ENCODE assay signal across 9 cellular contexts in the genomic region with DNA sequence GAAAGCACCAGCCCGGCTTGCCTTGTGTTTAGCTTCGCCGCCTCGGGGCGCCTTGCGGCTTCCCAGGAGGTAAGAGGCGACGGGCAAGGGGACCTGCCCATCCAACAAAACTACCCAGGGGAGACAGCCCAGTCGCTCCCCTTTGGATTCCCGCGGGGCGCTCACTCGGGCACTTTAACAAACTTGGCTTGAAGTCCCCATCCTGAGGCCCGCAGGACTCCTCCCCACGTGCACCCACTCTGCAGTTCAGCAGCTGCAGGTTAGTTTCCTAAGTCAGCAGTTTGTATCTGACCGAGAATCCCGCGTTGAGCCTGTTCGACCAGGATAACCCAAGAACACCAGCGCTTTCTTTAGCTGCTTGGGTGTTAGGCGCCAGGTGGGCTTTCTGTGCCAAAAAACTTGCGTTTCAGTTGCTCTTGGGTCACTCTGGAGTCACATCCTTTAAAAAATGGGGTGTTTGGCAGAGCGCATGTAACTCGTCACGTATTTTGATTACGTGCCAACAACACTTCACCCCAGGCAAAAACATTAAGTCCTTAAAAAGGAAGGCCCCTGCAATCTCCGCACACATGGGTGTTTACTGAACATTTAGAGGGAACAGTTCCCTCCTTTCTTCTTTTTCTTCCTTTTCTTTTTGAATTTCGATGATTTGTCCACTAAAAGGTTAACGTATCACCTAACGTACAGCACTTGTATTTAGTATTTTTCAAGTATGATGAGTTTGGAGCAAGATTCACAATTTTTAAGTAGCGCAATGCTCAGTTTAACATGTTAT. TPM values are rescaled to one million over a fixed set of nuclear protein-coding genes. Genes with fewer than 3 reads are reported as not detected.
DNase-seq lines count a peak whose midpoint lies in the region; ATAC-seq, FAIRE-seq and TF ChIP-seq lines count a peak whose summit lies in the region.
"Had no signal": no experiment of that assay in that cellular context is flagged by ENCODE, and none has a peak within 500 bp of the region (broad histone marks: within the 10 kb centered on the region; RNA-seq: fewer than 3 reads in every experiment).

No MANE protein-coding gene starts in this region.

- H3K27me3 ChIP-seq in CD4-positive, alpha-beta T cell (ENCODE audit: control insufficient read depth, insufficient read depth, low read length) = peaks cover 52% of the 10 kb centered on the region
- H3K27me3 ChIP-seq in iPS-18a (ENCODE audit: control insufficient read depth, insufficient read depth, low read length) (peaks cover 37% of the 10 kb centered on the region), subcutaneous abdominal adipose tissue (ENCODE audit: control insufficient read depth in 5 of 5, insufficient read depth in 4 of 5, low read length in 5 of 5) (peaks cover 16 to 31% (median 21%) of the 10 kb centered on the region in 5 donors)
- H3K27me3 ChIP-seq: adrenal gland had no signal

- no peak for DNase-seq in CD4-positive, alpha-beta T cell
- no peak for DNase-seq in activated T-cell treated with anti-CD3 and anti-CD28 coated beads, Interleukin-2, amount 50 U/mL, for 72 hours
- no peak for DNase-seq in frontal cortex (ENCODE audit: low spot score in 2 of 2)
- DNase-seq in NCI-H128 (lab: John Stamatoyannopoulos, UW; ENCODE audit: unreplicated experiment) = no peak
- no peak for DNase-seq in GDM1 (lab: John Stamatoyannopoulos, UW)

- peaks cover 11% of the 10 kb centered on the region for H3K4me1 Mint-ChIP-seq in CD4-positive, alpha-beta T cell (ENCODE audit: low read depth)
- H3K4me1 Mint-ChIP-seq in activated T-cell treated with anti-CD3 and anti-CD28 coated beads, Interleukin-2, amount 50 U/mL, for 72 hours (ENCODE audit: low read depth) = peaks cover 15% of the 10 kb centered on the region

- H3K27ac Mint-ChIP-seq in CD4-positive, alpha-beta T cell = no peak overlapping the region
- no peak overlapping the region for H3K27ac Mint-ChIP-seq in activated T-cell treated with anti-CD3 and anti-CD28 coated beads, Interleukin-2, amount 50 U/mL, for 72 hours

- no peak for TF ChIP-seq CTCF in CD4-positive, alpha-beta T cell (IDR thresholded peaks at IDR 0.05)

- no peaks in the 10 kb centered on the region for H3K9me3 Mint-ChIP-seq in CD4-positive, alpha-beta T cell
- no peaks in the 10 kb centered on the region for H3K9me3 Mint-ChIP-seq in activated T-cell treated with anti-CD3 and anti-CD28 coated beads, Interleukin-2, amount 50 U/mL, for 72 hours

- no peak for FAIRE-seq in frontal cortex (lab: Jason Lieb, UNC)

- no peaks in the 10 kb centered on the region for H3K9me3 ChIP-seq in CD4-positive, alpha-beta T cell (ENCODE audit: control insufficient read depth, low read length)
- H3K9me3 ChIP-seq in iPS-18a (ENCODE audit: control insufficient read depth, low read depth, low read length) (no peaks in the 10 kb centered on the region), subcutaneous abdominal adipose tissue (ENCODE audit: control insufficient read depth in 5 of 5, low read length in 5 of 5) (no peaks in the 10 kb centered on the region)
- H3K9me3 ChIP-seq: adrenal gland had no signal

- peaks cover 77% of the 10 kb centered on the region for H3K27me3 Mint-ChIP-seq in CD4-positive, alpha-beta T cell
- peaks cover 66% of the 10 kb centered on the region for H3K27me3 Mint-ChIP-seq in activated T-cell treated with anti-CD3 and anti-CD28 coated beads, Interleukin-2, amount 50 U/mL, for 72 hours (ENCODE audit: low read depth)

- peak overlapping the region; percentile 70 for H3K4me3 Mint-ChIP-seq in CD4-positive, alpha-beta T cell
- peak overlapping the region; percentile 83 to 87 for H3K4me3 Mint-ChIP-seq in activated T-cell treated with anti-CD3 and anti-CD28 coated beads, Interleukin-2, amount 50 U/mL, for 72 hours

- ATAC-seq in CD4-positive, alpha-beta T cell (ENCODE audit: poor library complexity) = no peak
- peak; percentile 16 for ATAC-seq in HG02884 (IDR thresholded peaks at IDR 0.05; ENCODE audit: unreplicated experiment)
- ATAC-seq in activated T-cell treated with anti-CD3 and anti-CD28 coated beads, Interleukin-2, amount 50 U/mL, for 72 hours (replicated peaks in 1 of 2) = peak; percentile 17 to 49

- no peak overlapping the region for H3K27ac ChIP-seq in CD4-positive, alpha-beta T cell (ENCODE audit: low read depth, low read length)
- no peak overlapping the region for H3K27ac ChIP-seq in iPS-18a (ENCODE audit: low read length)
- no peak overlapping the region for H3K27ac ChIP-seq in subcutaneous abdominal adipose tissue (ENCODE audit: low read depth, low read length)

- H3K36me3 ChIP-seq in iPS-18a (ENCODE audit: control insufficient read depth, low read depth, low read length) = no peaks in the 10 kb centered on the region
- H3K36me3 ChIP-seq in subcutaneous abdominal adipose tissue (ENCODE audit: control insufficient read depth in 5 of 5, insufficient read depth in 5 of 5, low read length in 5 of 5) = no peaks in the 10 kb centered on the region
- H3K36me3 ChIP-seq: adrenal gland had no signal

- POLR2A ChIA-PET in CD4-positive, alpha-beta T cell (lab: Charles Lee) = no interaction called here

- H3K36me3 Mint-ChIP-seq in CD4-positive, alpha-beta T cell (ENCODE audit: low read depth) = no peaks in the 10 kb centered on the region
- H3K36me3 Mint-ChIP-seq in activated T-cell treated with anti-CD3 and anti-CD28 coated beads, Interleukin-2, amount 50 U/mL, for 72 hours (ENCODE audit: insufficient read depth in 2 of 2) = no peaks in the 10 kb centered on the region

- intact Hi-C loops in CD4-positive, alpha-beta T cell (cut with DNase I, micrococcal nuclease) = no loop called here

- peak overlapping the region; percentile 74 for H3K4me3 ChIP-seq in iPS-18a (ENCODE audit: low read length)
- H3K4me3 ChIP-seq in subcutaneous abdominal adipose tissue (ENCODE audit: low read depth in 1 of 5, low read length in 5 of 5) = peak overlapping the region; percentile 24 to 64 (median 49)

- CTCF ChIA-PET in CD4-positive, alpha-beta T cell (lab: Charles Lee) = no interaction called here

- peaks cover 40% of the 10 kb centered on the region for H3K4me1 ChIP-seq in iPS-18a (ENCODE audit: control insufficient read depth, low read depth, low read length)
- H3K4me1 ChIP-seq in subcutaneous abdominal adipose tissue (ENCODE audit: control insufficient read depth in 5 of 5, insufficient read depth in 5 of 5, low read length in 5 of 5) = peaks cover 0 to 16% (median 14%) of the 10 kb centered on the region in 5 donors

- peak overlapping the region; percentile 56 for H3K9ac ChIP-seq in iPS-18a (ENCODE audit: low read length)
- no peak overlapping the region for H3K9ac ChIP-seq in subcutaneous abdominal adipose tissue (ENCODE audit: low read length in 5 of 5)

RNA-seq across cellular contexts. Expression of a gene that starts 0.9 kb away (rescaled TPM):
- total RNA-seq in CD4-positive, alpha-beta T cell = under 1 TPM in 1 of 2 experiments, not detected in 1; 0.11 TPM
- under 1 TPM in 1 of 2 donors, not detected in 1; 0.70 TPM for total RNA-seq in activated T-cell treated with anti-CD3 and anti-CD28 coated beads, Interleukin-2, amount 50 U/mL, for 72 hours
- total RNA-seq in frontal cortex = 0.82 TPM
